In genomic region chr17:80633994-80634566, GRCh38 we compare ENCODE assay signal across 23 cellular contexts.
"Had no signal": no experiment of that assay in that cellular context is flagged by ENCODE, and none has a peak within 500 bp of the region (broad histone marks: within the 10 kb centered on the region; RNA-seq: fewer than 3 reads in every experiment).

No MANE protein-coding gene starts in this region.

- H3K9me3 ChIP-seq: left lung, spleen, testis, upper lobe of left lung had no signal

- ATAC-seq: activated CD8-positive, alpha-beta T cell treated with anti-CD3 and anti-CD28 coated beads, Interleukin-2, amount 10 ng/mL, durations not matched to agents 7 days and 5 days; left lung; naive thymus-derived CD8-positive, alpha-beta T cell had no signal

- DNase-seq: activated CD4-positive, alpha-beta T cell treated with anti-CD3 and anti-CD28 coated beads, Interleukin-2, amount 10 ng/mL, durations not matched to agents 24 days and 14 days; activated CD4-positive, CD25-positive, alpha-beta regulatory T cell; activated CD8-positive, alpha-beta T cell treated with anti-CD3 and anti-CD28 coated beads, Interleukin-2, amount 10 ng/mL, durations not matched to agents 7 days and 5 days; activated gamma-delta T cell treated with Interleukin-2 at 50 U/mL for 16 hours; anterior cingulate cortex; caudate nucleus; dermis blood vessel endothelial cell; effector CD8-positive, alpha-beta T cell; erythroblast; kidney glomerular epithelial cell; left lung; naive thymus-derived CD8-positive, alpha-beta T cell; spleen; stimulated activated CD4-positive, alpha-beta T cell treated with anti-CD3 and anti-CD28 coated beads, Interleukin-4, amount 100 ng/mL, for 1 hour; stimulated activated naive CD4-positive, alpha-beta T cell; testis; upper lobe of left lung had no signal

- H3K36me3 Mint-ChIP-seq: naive thymus-derived CD8-positive, alpha-beta T cell had no signal

- H3K4me3 Mint-ChIP-seq: activated CD4-positive, alpha-beta T cell treated with anti-CD3 and anti-CD28 coated beads, Interleukin-2, amount 10 ng/mL, durations not matched to agents 24 days and 14 days; activated CD8-positive, alpha-beta T cell treated with anti-CD3 and anti-CD28 coated beads, Interleukin-2, amount 10 ng/mL, durations not matched to agents 7 days and 5 days; activated naive CD4-positive, alpha-beta T cell treated with anti-CD3 and anti-CD28 coated beads, Interleukin-2, amount 50 U/mL, for 24 hours; activated T-helper 1 cell treated with anti-CD3 and anti-CD28 coated beads, Interleukin-12 subunit alpha, Interleukin-12 subunit beta, Interleukin-2, Interleukin-4 antibody, amounts not matched to agents 30 ng/mL and 10 ng/mL and 1 ng/mL, durations not matched to agents 14 hours and 24 hours and 36 hours; brain; naive thymus-derived CD8-positive, alpha-beta T cell; T-helper 1 cell treated with Interleukin-12 subunit alpha and Interleukin-12 subunit beta and Interleukin-4 antibody, amounts not matched to agents 30 μg/mL and 1 μg/mL, for 36 hours had no signal

- H3K4me3 ChIP-seq: left lung, lung, spleen, testis, upper lobe of left lung had no signal

- H3K9me3 Mint-ChIP-seq: activated naive CD4-positive, alpha-beta T cell treated with anti-CD3 and anti-CD28 coated beads, Interleukin-2, amount 50 U/mL, for 24 hours; activated T-helper 1 cell treated with anti-CD3 and anti-CD28 coated beads, Interleukin-12 subunit alpha, Interleukin-12 subunit beta, Interleukin-2, Interleukin-4 antibody, amounts not matched to agents 30 ng/mL and 10 ng/mL and 1 ng/mL, durations not matched to agents 14 hours and 24 hours and 36 hours; brain; naive thymus-derived CD8-positive, alpha-beta T cell; T-helper 1 cell treated with Interleukin-12 subunit alpha and Interleukin-12 subunit beta and Interleukin-4 antibody, amounts not matched to agents 30 μg/mL and 1 μg/mL, for 36 hours had no signal

- H3K27ac Mint-ChIP-seq: activated CD4-positive, alpha-beta T cell treated with anti-CD3 and anti-CD28 coated beads, Interleukin-2, amount 10 ng/mL, durations not matched to agents 24 days and 14 days; activated CD8-positive, alpha-beta T cell treated with anti-CD3 and anti-CD28 coated beads, Interleukin-2, amount 10 ng/mL, durations not matched to agents 7 days and 5 days; activated T-helper 1 cell treated with anti-CD3 and anti-CD28 coated beads, Interleukin-12 subunit alpha, Interleukin-12 subunit beta, Interleukin-2, Interleukin-4 antibody, amounts not matched to agents 30 ng/mL and 10 ng/mL and 1 ng/mL, durations not matched to agents 14 hours and 24 hours and 36 hours; progenitor cell of endocrine pancreas; T-helper 1 cell treated with Interleukin-12 subunit alpha and Interleukin-12 subunit beta and Interleukin-4 antibody, amounts not matched to agents 30 μg/mL and 1 μg/mL, for 36 hours had no signal

- H3K27me3 Mint-ChIP-seq: activated CD4-positive, alpha-beta T cell treated with anti-CD3 and anti-CD28 coated beads, Interleukin-2, amount 10 ng/mL, durations not matched to agents 24 days and 14 days; activated naive CD4-positive, alpha-beta T cell treated with anti-CD3 and anti-CD28 coated beads, Interleukin-2, amount 50 U/mL, for 24 hours; brain; naive thymus-derived CD8-positive, alpha-beta T cell; progenitor cell of endocrine pancreas had no signal

- H3K27ac ChIP-seq: left lung, testis, upper lobe of left lung had no signal

- H3K4me1 ChIP-seq: left lung, testis had no signal

- H3K36me3 ChIP-seq: left lung, spleen had no signal

- H3K27me3 ChIP-seq: left lung, spleen, testis, upper lobe of left lung had no signal
